ENCODE assay signal across 15 cellular contexts in the genomic region with DNA sequence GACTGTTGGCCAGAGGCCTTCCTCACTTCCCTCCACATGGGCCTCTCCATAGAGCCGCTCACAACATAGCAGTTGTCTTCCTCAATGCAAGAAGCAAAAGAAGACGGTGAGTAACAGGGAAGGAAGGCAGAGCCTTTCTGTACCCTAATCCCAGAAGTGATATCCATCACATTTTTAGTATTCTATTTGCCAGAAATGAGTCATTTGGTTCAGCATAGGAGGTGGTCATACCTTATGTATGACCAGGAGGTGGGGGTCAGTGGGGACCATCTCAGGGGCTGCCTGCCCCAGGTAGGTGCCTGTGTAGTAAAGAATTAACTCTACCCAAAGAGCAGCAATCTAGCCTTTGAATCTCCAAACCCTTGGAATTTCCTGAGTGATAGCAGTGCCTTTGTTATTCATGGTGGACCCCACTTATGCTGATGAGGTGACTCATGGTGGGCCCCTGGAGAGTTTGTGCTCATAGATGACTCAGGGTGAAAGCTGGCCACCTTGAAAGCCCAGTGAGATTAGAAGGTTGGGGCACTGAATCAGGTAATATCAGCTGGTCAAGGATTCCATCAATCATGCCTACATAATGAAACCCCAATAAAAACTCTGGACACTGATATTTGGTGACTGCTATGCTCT.
"Had no signal": no experiment of that assay in that cellular context is flagged by ENCODE, and none has a peak within 500 bp of the region (broad histone marks: within the 10 kb centered on the region; RNA-seq: fewer than 3 reads in every experiment).

No MANE protein-coding gene starts in this region.

- H3K27me3 ChIP-seq: gastrocnemius medialis, right atrium auricular region, thyroid gland had no signal

- DNase-seq: activated B cell treated with CpG ODN at 0.5 μM for 24 hours; activated CD4-positive, alpha-beta T cell treated with anti-CD3 and anti-CD28 coated beads, Interleukin-2, amount 10 ng/mL, durations not matched to agents 7 days and 5 days; activated CD8-positive, alpha-beta memory T cell treated with anti-CD3 and anti-CD28 coated beads, Interleukin-2, amount 50 U/mL, for 48 hours; activated gamma-delta T cell treated with Interleukin-2 at 50 U/mL for 16 hours; amygdala; effector memory CD4-positive, alpha-beta T cell; gastrocnemius medialis; heart right ventricle; left ventricle myocardium inferior; natural killer cell; nucleus accumbens; posterior cingulate gyrus; stimulated activated CD4-positive, alpha-beta T cell treated with anti-CD3 and anti-CD28 coated beads, Interleukin-2, amount 100 ng/mL, for 48 hours; thyroid gland had no signal

- H3K36me3 ChIP-seq: gastrocnemius medialis, heart right ventricle, left ventricle myocardium inferior, right atrium auricular region, thyroid gland had no signal

- H3K4me3 ChIP-seq: gastrocnemius medialis, heart right ventricle, left ventricle myocardium inferior, right atrium auricular region, thyroid gland had no signal

- H3K4me1 ChIP-seq: gastrocnemius medialis, heart right ventricle, left ventricle myocardium inferior, right atrium auricular region had no signal

- H3K27ac ChIP-seq: gastrocnemius medialis, heart right ventricle, left ventricle myocardium inferior, right atrium auricular region, thyroid gland had no signal

- H3K9me3 ChIP-seq: gastrocnemius medialis, thyroid gland had no signal
